In genomic region chr17:32341141-32341856, GRCh38 we compare ENCODE assay signal across 2 cellular contexts.
TF ChIP-seq lines count a peak whose summit lies in the region.

No MANE protein-coding gene starts in this region.

TF ChIP-seq in SK-N-SH, 30 proteins besides CTCF, POLR2A, EP300 and RAD21 (continued from another document):
- TF ChIP-seq REST (IDR thresholded peaks at IDR 0.05; ENCODE audit: low read depth, low read length) = no peak
- no peak for TF ChIP-seq POLR2AphosphoS5 (IDR thresholded peaks at IDR 0.05; ENCODE audit: low read depth, low read length)

TF ChIP-seq in GM12878, 131 proteins besides CTCF, POLR2A, EP300 and RAD21 (continued from another document):
- no peak for TF ChIP-seq PML (IDR thresholded peaks at IDR 0.05; ENCODE audit: low read length)
- TF ChIP-seq GABPA (IDR thresholded peaks at IDR 0.05; ENCODE audit: low read depth) = no peak
- TF ChIP-seq RUNX3 (IDR thresholded peaks at IDR 0.05; ENCODE audit: low read length) = peak; percentile 47; the same call in 1 of the 2 replicates
- TF ChIP-seq PKNOX1 (IDR thresholded peaks at IDR 0.05) = peak; percentile 75
- no peak for TF ChIP-seq MXI1 (IDR thresholded peaks at IDR 0.05; ENCODE audit: low read depth, low read length)
- TF ChIP-seq STAT1 (conservative IDR thresholded peaks at IDR 0.05) = 0 out of 2 replicates have a peak, but pooled peaks have one; percentile 21
- TF ChIP-seq PAX5 (IDR thresholded peaks at IDR 0.05; ENCODE audit: borderline replicate concordance, low read depth, low read length) = no peak
- TF ChIP-seq ZBTB40 (IDR thresholded peaks at IDR 0.05; ENCODE audit: borderline replicate concordance) = no peak
- TF ChIP-seq RELB (IDR thresholded peaks at IDR 0.05; ENCODE audit: low read depth) = peak; percentile 25; the same call in 1 of the 2 replicates
- TF ChIP-seq SUPT20H (IDR thresholded peaks at IDR 0.05; ENCODE audit: borderline replicate concordance, control insufficient read depth, low read depth, low read length) = no peak
- TF ChIP-seq MTA2 (IDR thresholded peaks at IDR 0.05; ENCODE audit: low read depth) = no peak
- no peak for TF ChIP-seq FOS (IDR thresholded peaks at IDR 0.05; ENCODE audit: borderline replicate concordance, extremely low read depth, insufficient read length)
- no peak for TF ChIP-seq SIN3A (IDR thresholded peaks at IDR 0.05; ENCODE audit: low read depth, low read length)
- no peak for TF ChIP-seq NR2C1 (IDR thresholded peaks at IDR 0.05)
- 0 out of 2 replicates have a peak, but pooled peaks have one; percentile 69 for TF ChIP-seq POLR2AphosphoS5 (IDR thresholded peaks at IDR 0.05; ENCODE audit: low read length)
- TF ChIP-seq ZNF687 (IDR thresholded peaks at IDR 0.05) = peak; percentile 37; the same call in 1 of the 2 replicates
- no peak for TF ChIP-seq TAF1 (IDR thresholded peaks at IDR 0.05; ENCODE audit: borderline replicate concordance, low read depth, low read length)
- TF ChIP-seq SPI1 (IDR thresholded peaks at IDR 0.05; ENCODE audit: borderline replicate concordance, insufficient read depth, low read depth, low read length) = no peak; the same call in 1 of the 2 replicates
- peak; percentile 48 for TF ChIP-seq SMAD1 (IDR thresholded peaks at IDR 0.05; ENCODE audit: low read depth, partially characterized antibody)
- TF ChIP-seq MEF2B (IDR thresholded peaks at IDR 0.05; ENCODE audit: partially characterized antibody, poor library complexity, severe bottlenecking) = peak; percentile 27
- TF ChIP-seq SMAD5 (IDR thresholded peaks at IDR 0.05; ENCODE audit: low read depth) = peak; percentile 24; the same call in 1 of the 2 replicates
- TF ChIP-seq NBN (IDR thresholded peaks at IDR 0.05) = no peak
- TF ChIP-seq SKIL (IDR thresholded peaks at IDR 0.05; ENCODE audit: low read depth, poor library complexity, severe bottlenecking) = peak; percentile 24
- 0 out of 4 replicates have a peak, but pooled peaks have one; percentile 12 to 19 for TF ChIP-seq IKZF2 (IDR thresholded peaks at IDR 0.05)
- no peak for TF ChIP-seq ZZZ3 (IDR thresholded peaks at IDR 0.05; ENCODE audit: control insufficient read depth, insufficient read length, low read depth)
- TF ChIP-seq SMARCA5 (IDR thresholded peaks at IDR 0.05) = 0 out of 2 replicates have a peak, but pooled peaks have one; percentile 35
- TF ChIP-seq ESRRA (IDR thresholded peaks at IDR 0.05; ENCODE audit: low read length) = no peak
- TF ChIP-seq NFIC (IDR thresholded peaks at IDR 0.05; ENCODE audit: low read depth, low read length) = no peak
- no peak for TF ChIP-seq MLLT1 (IDR thresholded peaks at IDR 0.05)
- TF ChIP-seq ZNF622 (IDR thresholded peaks at IDR 0.05) = no peak
- TF ChIP-seq SUZ12 (IDR thresholded peaks at IDR 0.05; ENCODE audit: unreplicated experiment) = no peak
- no peak for TF ChIP-seq FOXM1 (IDR thresholded peaks at IDR 0.05; ENCODE audit: low read depth, low read length)
- TF ChIP-seq NFYA (IDR thresholded peaks at IDR 0.05; ENCODE audit: borderline replicate concordance, low read depth, low read length) = no peak
- TF ChIP-seq CBFB (IDR thresholded peaks at IDR 0.05; ENCODE audit: low read depth) = no peak
- no peak for TF ChIP-seq LARP7 (IDR thresholded peaks at IDR 0.05)
- TF ChIP-seq EED (IDR thresholded peaks at IDR 0.05; ENCODE audit: low read depth) = no peak
